1 cellular context compared by ENCODE assay signal in genomic region chr17:27353469-27354050, GRCh38.
TF ChIP-seq lines count a peak whose summit lies in the region.

No MANE protein-coding gene starts in this region.

TF ChIP-seq in K562, 482 proteins besides CTCF, POLR2A, EP300 and RAD21 (continued from another document):
- TF ChIP-seq ELF1 (tag; IDR thresholded peaks at IDR 0.05) (no peak), ZNF407 (IDR thresholded peaks at IDR 0.05; ENCODE audit: low read depth) (no peak), PHB (CRISPR knock-in tag; IDR thresholded peaks at IDR 0.05) (0 out of 2 replicates have a peak, but pooled peaks have one; percentile 44), FOSL1 (tag; conservative IDR thresholded peaks at IDR 0.05) (peak; percentile 100), ZNF644 (tag; IDR thresholded peaks at IDR 0.05; ENCODE audit: low read depth) (peak; percentile 38; the same call in 1 of the 2 replicates), E2F3 (CRISPR knock-in tag; IDR thresholded peaks at IDR 0.05) (peak; percentile 37; the same call in 1 of the 2 replicates), NFRKB (IDR thresholded peaks at IDR 0.05; ENCODE audit: low read depth) (peak; percentile 97), BCLAF1 (IDR thresholded peaks at IDR 0.05; ENCODE audit: borderline replicate concordance in 1 of 2, control insufficient read depth in 1 of 2, low read depth in 2 of 2, low read length in 1 of 2) (no peak), TEAD1 (CRISPR knock-in tag; IDR thresholded peaks at IDR 0.05) (no peak), KAT7 (CRISPR knock-in tag; IDR thresholded peaks at IDR 0.05; ENCODE audit: borderline replicate concordance) (no peak), MAFG (tag; conservative IDR thresholded peaks at IDR 0.05) (no peak; the same call in 1 of the 2 replicates), TFE3 (CRISPR knock-in tag; IDR thresholded peaks at IDR 0.05) (no peak), KAT2B (IDR thresholded peaks at IDR 0.05; ENCODE audit: low read depth, low read length) (no peak), SAFB (IDR thresholded peaks at IDR 0.05; ENCODE audit: borderline replicate concordance, low read depth, low read length) (0 out of 2 replicates have a peak, but pooled peaks have one; percentile 45), ZNF3 (CRISPR knock-in tag; IDR thresholded peaks at IDR 0.05) (no peak), POLR2H (tag; IDR thresholded peaks at IDR 0.05; ENCODE audit: low read depth) (no peak; the same call in 1 of the 2 replicates), ZNF639 (CRISPR knock-in tag; conservative IDR thresholded peaks at IDR 0.05 in 1 of 2, IDR thresholded peaks at IDR 0.05 in 1 of 2) (peak in 1 of 2 experiments; percentile 84; a peak in 1 of 4 replicates), YY1 (IDR thresholded peaks at IDR 0.05; ENCODE audit: borderline replicate concordance in 1 of 3, control insufficient read depth in 1 of 3, extremely low read depth in 1 of 3, insufficient read depth in 3 of 3, insufficient read length in 1 of 3, insufficient replicate concordance in 2 of 3, low read depth in 1 of 3, low read length in 2 of 3) (peak; percentile 56 to 90 (median 78))
